ENCODE assay signal across 9 cellular contexts in genomic region chr7:142797799-142798377, GRCh38. TPM values are rescaled to one million over a fixed set of nuclear protein-coding genes. Genes with fewer than 3 reads are reported as not detected.
A peak's percentile ranks its signal among the peaks of the same experiment; 100 is the strongest.
DNase-seq lines count a peak whose midpoint lies in the region; ATAC-seq and TF ChIP-seq lines count a peak whose summit lies in the region.
"Had no signal": no experiment of that assay in that cellular context is flagged by ENCODE, and none has a peak within 500 bp of the region (broad histone marks: within the 10 kb centered on the region; RNA-seq: fewer than 3 reads in every experiment).

No MANE protein-coding gene starts in this region.

- H3K36me3 ChIP-seq in stomach: no peaks in the 10 kb centered on the region

- peaks cover 80% of the 10 kb centered on the region for H3K4me1 Mint-ChIP-seq in activated T-helper 1 cell treated with anti-CD3 and anti-CD28 coated beads, Interleukin-12 subunit alpha, Interleukin-12 subunit beta, Interleukin-2, Interleukin-4 antibody, amounts not matched to agents 30 ng/mL and 10 ng/mL and 1 ng/mL, durations not matched to agents 14 hours and 24 hours and 36 hours (ENCODE audit: low read depth)

- H3K4me1 ChIP-seq in stomach: peaks cover 17 to 21% (median 20%) of the 10 kb centered on the region in 4 donors

- no peak for DNase-seq in activated T-helper 1 cell treated with anti-CD3 and anti-CD28 coated beads, Interleukin-12 subunit alpha, Interleukin-12 subunit beta, Interleukin-2, Interleukin-4 antibody, amounts not matched to agents 30 ng/mL and 10 ng/mL and 1 ng/mL, durations not matched to agents 14 hours and 24 hours and 36 hours (ENCODE audit: low spot score)
- DNase-seq in iPS-NIHi11 (ENCODE audit: low spot score) (peak; percentile 20), stomach (no peak), HT-29 (ENCODE audit: low spot score) (no peak), T-helper 9 cell (no peak)
- DNase-seq in central memory CD4-positive, alpha-beta T cell: no peak
- DNase-seq: cortex of kidney had no signal

- TF ChIP-seq EP300 in stomach (IDR thresholded peaks at IDR 0.05): no peak

- no peaks in the 10 kb centered on the region for H3K9me3 Mint-ChIP-seq in activated T-helper 1 cell treated with anti-CD3 and anti-CD28 coated beads, Interleukin-12 subunit alpha, Interleukin-12 subunit beta, Interleukin-2, Interleukin-4 antibody, amounts not matched to agents 30 ng/mL and 10 ng/mL and 1 ng/mL, durations not matched to agents 14 hours and 24 hours and 36 hours

- TF ChIP-seq CTCF in stomach (IDR thresholded peaks at IDR 0.05): no peak

- peak overlapping the region; percentile 99 for H3K27ac Mint-ChIP-seq in activated T-helper 1 cell treated with anti-CD3 and anti-CD28 coated beads, Interleukin-12 subunit alpha, Interleukin-12 subunit beta, Interleukin-2, Interleukin-4 antibody, amounts not matched to agents 30 ng/mL and 10 ng/mL and 1 ng/mL, durations not matched to agents 14 hours and 24 hours and 36 hours

- H3K27me3 ChIP-seq in stomach: peaks cover 8 to 76% (median 28%) of the 10 kb centered on the region in 3 donors

- peak overlapping the region; percentile 39 to 50 (median 46) for H3K4me3 ChIP-seq in stomach

- intact Hi-C loops in activated T-helper 1 cell treated with anti-CD3 and anti-CD28 coated beads, Interleukin-12 subunit alpha, Interleukin-12 subunit beta, Interleukin-2, Interleukin-4 antibody, amounts not matched to agents 30 ng/mL and 10 ng/mL and 1 ng/mL, durations not matched to agents 14 hours and 24 hours and 36 hours (cut with micrococcal nuclease): loop anchor here (1.0 to 2.0 kb wide), 4 partner anchors 8 to 583 kb away; partner anchors contain the start of gene ZYX
- intact Hi-C loops in stomach (cut with DNase I; ENCODE audit: low total_unique reads): no loop called here

- no peaks in the 10 kb centered on the region for H3K9me3 ChIP-seq in stomach

- H3K27me3 Mint-ChIP-seq in activated T-helper 1 cell treated with anti-CD3 and anti-CD28 coated beads, Interleukin-12 subunit alpha, Interleukin-12 subunit beta, Interleukin-2, Interleukin-4 antibody, amounts not matched to agents 30 ng/mL and 10 ng/mL and 1 ng/mL, durations not matched to agents 14 hours and 24 hours and 36 hours (ENCODE audit: insufficient read depth): no peaks in the 10 kb centered on the region

- H3K36me3 Mint-ChIP-seq in activated T-helper 1 cell treated with anti-CD3 and anti-CD28 coated beads, Interleukin-12 subunit alpha, Interleukin-12 subunit beta, Interleukin-2, Interleukin-4 antibody, amounts not matched to agents 30 ng/mL and 10 ng/mL and 1 ng/mL, durations not matched to agents 14 hours and 24 hours and 36 hours (ENCODE audit: low read depth): peaks cover 82% of the 10 kb centered on the region

- peak overlapping the region; percentile 46 to 77 (median 71) for H3K27ac ChIP-seq in stomach

- ATAC-seq in HG02610 (IDR thresholded peaks at IDR 0.05; ENCODE audit: unreplicated experiment): peak; percentile 10

- TF ChIP-seq POLR2A in stomach (IDR thresholded peaks at IDR 0.05): no peak

- 4 to 10% (median 7%) methylated on average over 13 of the region's 13 CpGs for WGBS in stomach, 5 donors

- H3K4me3 Mint-ChIP-seq in activated T-helper 1 cell treated with anti-CD3 and anti-CD28 coated beads, Interleukin-12 subunit alpha, Interleukin-12 subunit beta, Interleukin-2, Interleukin-4 antibody, amounts not matched to agents 30 ng/mL and 10 ng/mL and 1 ng/mL, durations not matched to agents 14 hours and 24 hours and 36 hours: peak overlapping the region; percentile 97

RNA-seq across cellular contexts. Expression of gene PRSS2, which starts 27.1 kb away (rescaled TPM):
- not detected in 2 replicates for total RNA-seq in activated T-helper 1 cell treated with anti-CD3 and anti-CD28 coated beads, Interleukin-12 subunit alpha, Interleukin-12 subunit beta, Interleukin-2, Interleukin-4 antibody, amounts not matched to agents 30 ng/mL and 10 ng/mL and 1 ng/mL, durations not matched to agents 14 hours and 24 hours and 36 hours
- 10 to 100 TPM in 1 of 5 donors, 1 to 10 TPM in 1, not detected in 3; 1.3 to 86.1 TPM for total RNA-seq in stomach
- polyA plus RNA-seq in stomach: 10 to 100 TPM; 51.4 to 69.4 (median 59.1) TPM
- 0.79 and 1.3 TPM in 2 replicates for total RNA-seq in HT-29 (2014; rRNA removed; shearing (Covaris generic))
- total RNA-seq: HT1080 had no signal

RNA-seq across cellular contexts. Expression of gene PRSS1, which starts 48.6 kb away (rescaled TPM):
- total RNA-seq in activated T-helper 1 cell treated with anti-CD3 and anti-CD28 coated beads, Interleukin-12 subunit alpha, Interleukin-12 subunit beta, Interleukin-2, Interleukin-4 antibody, amounts not matched to agents 30 ng/mL and 10 ng/mL and 1 ng/mL, durations not matched to agents 14 hours and 24 hours and 36 hours: not detected in 2 replicates
- 10 to 100 TPM in 1 of 5 donors, 1 to 10 TPM in 1, not detected in 3; 10.0 to 20.4 TPM for total RNA-seq in stomach
- 100 to 1,000 TPM in 2 of 3 donors, 10 to 100 TPM in 1; 61.0 to 233 (median 196) TPM for polyA plus RNA-seq in stomach
- total RNA-seq in HT-29 (2014; rRNA removed; shearing (Covaris generic)): 3.2 and 3.3 TPM in 2 replicates
- total RNA-seq: HT1080 had no signal

RNA-seq across cellular contexts. Expression of gene EPHB6, which starts 57.0 kb away (rescaled TPM):
- 5.6 and 6.0 TPM in 2 replicates for total RNA-seq in activated T-helper 1 cell treated with anti-CD3 and anti-CD28 coated beads, Interleukin-12 subunit alpha, Interleukin-12 subunit beta, Interleukin-2, Interleukin-4 antibody, amounts not matched to agents 30 ng/mL and 10 ng/mL and 1 ng/mL, durations not matched to agents 14 hours and 24 hours and 36 hours
- 1 to 10 TPM; 5.4 to 9.6 (median 8.0) TPM for total RNA-seq in stomach
- 10 to 100 TPM in 2 of 3 donors, 1 to 10 TPM in 1; 6.2 to 23.1 (median 19.3) TPM for polyA plus RNA-seq in stomach
- 35.9 and 45.9 TPM in 2 replicates for total RNA-seq in HT-29 (2014; rRNA removed; shearing (Covaris generic))
